In the genomic region with DNA sequence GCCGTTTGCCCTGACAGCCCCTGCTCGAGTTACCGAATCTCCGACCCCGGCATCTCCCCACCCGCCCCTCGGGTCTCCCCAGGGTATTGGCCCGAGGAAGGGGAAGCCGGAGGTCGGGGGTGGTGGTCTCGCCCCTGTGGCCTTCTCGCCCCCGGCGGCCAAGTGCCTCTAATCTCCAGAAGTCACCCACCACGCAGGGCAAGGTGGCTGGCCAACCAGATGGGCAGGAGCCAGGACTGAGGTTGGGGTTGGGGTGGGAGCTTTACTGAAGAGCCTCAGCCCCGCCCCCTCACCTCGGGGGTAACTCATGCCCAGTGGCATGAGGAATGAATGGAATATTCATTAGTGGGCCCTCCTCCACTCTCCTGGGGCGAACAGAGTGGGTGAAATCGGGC, we compare ENCODE assay signal across 8 cellular contexts. TPM values are rescaled to one million over a fixed set of nuclear protein-coding genes. Genes with fewer than 3 reads are reported as not detected.
DNase-seq lines count a peak whose midpoint lies in the region; ATAC-seq and TF ChIP-seq lines count a peak whose summit lies in the region.

No MANE protein-coding gene starts in this region.

- H2AFZ ChIP-seq in SU-DHL-6 (ENCODE audit: low read depth, low read length, severe bottlenecking), result peak overlapping the region; percentile 48
- H2AFZ ChIP-seq in neural cell (ENCODE audit: low read depth, low read length), result no peak overlapping the region

- no peaks in the 10 kb centered on the region for H3K27me3 ChIP-seq in HAP-1 (ENCODE audit: low read depth)
- H3K27me3 ChIP-seq in SU-DHL-6 (ENCODE audit: low read length), result no peaks in the 10 kb centered on the region
- no peaks in the 10 kb centered on the region for H3K27me3 ChIP-seq in neural cell (ENCODE audit: insufficient read depth, low read depth, low read length)

- TF ChIP-seq RAD21 in neural cell (conservative IDR thresholded peaks at IDR 0.05), result no peak

- in situ Hi-C loops in HAP-1 (cut with MboI; ENCODE audit: low sequenced_read_pairs), result no loop called here

- H3K4me2 ChIP-seq in SU-DHL-6 (ENCODE audit: low read depth, low read length, poor library complexity, severe bottlenecking) (peak overlapping the region; percentile 83), neural cell (ENCODE audit: low read length) (peak overlapping the region; percentile 78)

- no peak for TF ChIP-seq EP300 in neural cell (conservative IDR thresholded peaks at IDR 0.05; ENCODE audit: poor library complexity, severe bottlenecking)

- H4K20me1 ChIP-seq in SU-DHL-6 (ENCODE audit: low read depth, low read length), result no peaks in the 10 kb centered on the region
- no peaks in the 10 kb centered on the region for H4K20me1 ChIP-seq in neural cell (ENCODE audit: insufficient read depth)

- H3K4me3 ChIP-seq in HAP-1, result peak overlapping the region; percentile 55
- peak overlapping the region; percentile 76 for H3K4me3 ChIP-seq in SU-DHL-6 (ENCODE audit: insufficient read depth, low read length, poor library complexity, severe bottlenecking)
- H3K4me3 ChIP-seq in neural cell (ENCODE audit: low read length), result peak overlapping the region; percentile 82

- H3F3A ChIP-seq in SU-DHL-6 (ENCODE audit: insufficient read depth), result peaks cover 30% of the 10 kb centered on the region
- no peaks in the 10 kb centered on the region for H3F3A ChIP-seq in neural cell (ENCODE audit: insufficient read depth, low read length, poor library complexity, severe bottlenecking)

- H3K36me3 ChIP-seq in HAP-1 (replicated peaks) (peaks cover 13% of the 10 kb centered on the region), SU-DHL-6 (ENCODE audit: low read length) (0 out of 2 replicates have a peak, but pooled peaks cover 5% of the 10 kb centered on the region), neural cell (ENCODE audit: insufficient read depth, low read length) (no peaks in the 10 kb centered on the region)

- DNase-seq in AG20443 (ENCODE audit: low spot score) (peak; percentile 44), HAP-1 (ENCODE audit: low spot score in 2 of 2) (peak in 1 of 2 experiments; percentile 62)
- no peak for DNase-seq in central memory CD4-positive, alpha-beta T cell
- no peak for DNase-seq in activated CD8-positive, alpha-beta memory T cell treated with anti-CD3 and anti-CD28 coated beads, Interleukin-2, amount 50 U/mL, for 48 hours
- no peak for DNase-seq in stimulated activated CD4-positive, alpha-beta T cell treated with anti-CD3 and anti-CD28 coated beads, Interleukin-4, amount 100 ng/mL, for 24 hours

- H3K4me1 ChIP-seq in HAP-1, result no peaks in the 10 kb centered on the region; the same call in none of the 2 replicates

- H3K9ac ChIP-seq in SU-DHL-6 (ENCODE audit: low read length) (peak overlapping the region; percentile 81), neural cell (ENCODE audit: low read length) (peak overlapping the region; percentile 69)

- no peak overlapping the region for H3K27ac ChIP-seq in SU-DHL-6 (ENCODE audit: low read depth, low read length)
- no peak overlapping the region for H3K27ac ChIP-seq in neural cell (ENCODE audit: low read length)

- no peaks in the 10 kb centered on the region for H3K9me3 ChIP-seq in HAP-1
- H3K9me3 ChIP-seq in SU-DHL-6 (ENCODE audit: insufficient read depth, low read length), result no peaks in the 10 kb centered on the region
- no peaks in the 10 kb centered on the region for H3K9me3 ChIP-seq in neural cell (ENCODE audit: low read length)

- TF ChIP-seq CTCF in SU-DHL-6 (IDR thresholded peaks at IDR 0.05; ENCODE audit: insufficient read depth, low read length, poor library complexity, severe bottlenecking), result no peak
- TF ChIP-seq CTCF in neural cell (IDR thresholded peaks at IDR 0.05; ENCODE audit: poor library complexity, severe bottlenecking), result no peak

- no peaks in the 10 kb centered on the region for H3K79me2 ChIP-seq in SU-DHL-6 (ENCODE audit: insufficient read depth, low read length)
- H3K79me2 ChIP-seq in neural cell (replicated peaks; ENCODE audit: insufficient read depth, low read length), result no peaks in the 10 kb centered on the region

- ATAC-seq in esophagus mucosa, result peak; percentile 6

- H3K9me2 ChIP-seq in SU-DHL-6 (replicated peaks; ENCODE audit: insufficient read depth, low read length), result no peaks in the 10 kb centered on the region
- no peaks in the 10 kb centered on the region for H3K9me2 ChIP-seq in neural cell (ENCODE audit: insufficient read depth, low read length)

TF ChIP-seq in neural cell, 6 proteins besides CTCF, POLR2A, EP300 and RAD21:
- TF ChIP-seq SMC3 (conservative IDR thresholded peaks at IDR 0.05; ENCODE audit: poor library complexity) (no peak), MXI1 (conservative IDR thresholded peaks at IDR 0.05; ENCODE audit: poor library complexity, severe bottlenecking) (no peak), TAF1 (IDR thresholded peaks at IDR 0.05; ENCODE audit: low read depth) (no peak), POLR2AphosphoS5 (IDR thresholded peaks at IDR 0.05) (no peak), EZH2 (IDR thresholded peaks at IDR 0.05; ENCODE audit: borderline replicate concordance, insufficient read depth, low read length, poor library complexity, severe bottlenecking) (no peak)
- TF ChIP-seq, protein P1, sequence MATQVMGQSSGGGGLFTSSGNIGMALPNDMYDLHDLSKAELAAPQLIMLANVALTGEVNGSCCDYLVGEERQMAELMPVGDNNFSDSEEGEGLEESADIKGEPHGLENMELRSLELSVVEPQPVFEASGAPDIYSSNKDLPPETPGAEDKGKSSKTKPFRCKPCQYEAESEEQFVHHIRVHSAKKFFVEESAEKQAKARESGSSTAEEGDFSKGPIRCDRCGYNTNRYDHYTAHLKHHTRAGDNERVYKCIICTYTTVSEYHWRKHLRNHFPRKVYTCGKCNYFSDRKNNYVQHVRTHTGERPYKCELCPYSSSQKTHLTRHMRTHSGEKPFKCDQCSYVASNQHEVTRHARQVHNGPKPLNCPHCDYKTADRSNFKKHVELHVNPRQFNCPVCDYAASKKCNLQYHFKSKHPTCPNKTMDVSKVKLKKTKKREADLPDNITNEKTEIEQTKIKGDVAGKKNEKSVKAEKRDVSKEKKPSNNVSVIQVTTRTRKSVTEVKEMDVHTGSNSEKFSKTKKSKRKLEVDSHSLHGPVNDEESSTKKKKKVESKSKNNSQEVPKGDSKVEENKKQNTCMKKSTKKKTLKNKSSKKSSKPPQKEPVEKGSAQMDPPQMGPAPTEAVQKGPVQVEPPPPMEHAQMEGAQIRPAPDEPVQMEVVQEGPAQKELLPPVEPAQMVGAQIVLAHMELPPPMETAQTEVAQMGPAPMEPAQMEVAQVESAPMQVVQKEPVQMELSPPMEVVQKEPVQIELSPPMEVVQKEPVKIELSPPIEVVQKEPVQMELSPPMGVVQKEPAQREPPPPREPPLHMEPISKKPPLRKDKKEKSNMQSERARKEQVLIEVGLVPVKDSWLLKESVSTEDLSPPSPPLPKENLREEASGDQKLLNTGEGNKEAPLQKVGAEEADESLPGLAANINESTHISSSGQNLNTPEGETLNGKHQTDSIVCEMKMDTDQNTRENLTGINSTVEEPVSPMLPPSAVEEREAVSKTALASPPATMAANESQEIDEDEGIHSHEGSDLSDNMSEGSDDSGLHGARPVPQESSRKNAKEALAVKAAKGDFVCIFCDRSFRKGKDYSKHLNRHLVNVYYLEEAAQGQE (IDR thresholded peaks at IDR 0.05; ENCODE audit: borderline replicate concordance), result no peak

RNA-seq across cellular contexts. Expression of a gene that starts 0.6 kb away (rescaled TPM):
- 8.4 TPM for total RNA-seq in esophagus mucosa
- polyA plus RNA-seq in neural cell, result 13.4 and 18.6 TPM in 2 replicates
- 11.7 and 16.9 TPM in 2 replicates for polyA minus RNA-seq in neural cell

RNA-seq across cellular contexts. Expression of a gene that starts 9.1 kb away (rescaled TPM):
- 4.8 TPM for total RNA-seq in esophagus mucosa
- polyA plus RNA-seq in neural cell, result 1.8 and 4.0 TPM in 2 replicates
- polyA minus RNA-seq in neural cell, result 2.7 and 3.2 TPM in 2 replicates

RNA-seq across cellular contexts. Expression of a gene that starts 47.6 kb away (rescaled TPM):
- 43.6 TPM for total RNA-seq in esophagus mucosa
- 99.3 and 112 TPM in 2 replicates for polyA plus RNA-seq in neural cell
- 92.7 and 97.4 TPM in 2 replicates for polyA minus RNA-seq in neural cell

RNA-seq across cellular contexts. Expression of a gene that starts 57.5 kb away (rescaled TPM):
- 14.3 TPM for total RNA-seq in esophagus mucosa
- 2.7 and 5.4 TPM in 2 replicates for polyA plus RNA-seq in neural cell
- 4.4 and 5.6 TPM in 2 replicates for polyA minus RNA-seq in neural cell

RNA-seq across cellular contexts. Expression of a gene that starts 57.6 kb away (rescaled TPM):
- 73.3 TPM for total RNA-seq in esophagus mucosa
- 51.5 and 66.7 TPM in 2 replicates for polyA plus RNA-seq in neural cell
- 58.6 and 61.1 TPM in 2 replicates for polyA minus RNA-seq in neural cell
